9 cellular contexts compared by ENCODE assay signal in genomic region chr17:78127240-78127887, GRCh38. TPM values are rescaled to one million over a fixed set of nuclear protein-coding genes. Genes with fewer than 3 reads are reported as not detected.
DNase-seq lines count a peak whose midpoint lies in the region; ATAC-seq and TF ChIP-seq lines count a peak whose summit lies in the region.
"Had no signal": no experiment of that assay in that cellular context is flagged by ENCODE, and none has a peak within 500 bp of the region (broad histone marks: within the 10 kb centered on the region; RNA-seq: fewer than 3 reads in every experiment).

No MANE protein-coding gene starts in this region.

- H2AK5ac ChIP-seq in mesenchymal stem cell (ENCODE audit: low read length, severe bottlenecking), result peak overlapping the region; percentile 17

- TF ChIP-seq EP300 in SK-N-SH (IDR thresholded peaks at IDR 0.05; ENCODE audit: borderline replicate concordance in 1 of 2, low read depth in 1 of 2, low read length in 1 of 2), result no peak

- peaks cover 14% of the 10 kb centered on the region for H3K36me3 Mint-ChIP-seq in WTC11

- H2BK12ac ChIP-seq in mesenchymal stem cell (ENCODE audit: low read length in 2 of 2), result peak overlapping the region; percentile 75 to 91

- H3K4me2 ChIP-seq in SK-N-SH (peak overlapping the region; percentile 100; the same call in 1 of the 2 replicates), mesenchymal stem cell (ENCODE audit: low read length, poor library complexity, severe bottlenecking) (peak overlapping the region; percentile 72)

- no peak overlapping the region for H3K27ac ChIP-seq in SK-N-SH (ENCODE audit: low read depth in 2 of 2, low read length in 1 of 2)
- no peak overlapping the region for H3K27ac ChIP-seq in mesenchymal stem cell (ENCODE audit: low read length, poor library complexity, severe bottlenecking)
- H3K27ac ChIP-seq in stomach smooth muscle (ENCODE audit: low read length), result peak overlapping the region; percentile 49

- H3K79me1 ChIP-seq in mesenchymal stem cell (replicated peaks; ENCODE audit: low read length, poor library complexity, severe bottlenecking), result peaks cover 18% of the 10 kb centered on the region

- peaks cover 4% of the 10 kb centered on the region; the same call in 1 of the 2 replicates for H3K27me3 Mint-ChIP-seq in WTC11 (ENCODE audit: low read depth)

- H3K4me1 ChIP-seq in SK-N-SH (ENCODE audit: control insufficient read depth in 1 of 2, insufficient read depth in 2 of 2, low read depth in 1 of 2, low read length in 1 of 2) (peaks cover 4 to 39% of the 10 kb centered on the region in 2 experiments; a peak in 1 of 4 replicates), mesenchymal stem cell (ENCODE audit: control insufficient read depth, insufficient read depth, low read depth, low read length) (peaks cover 52% of the 10 kb centered on the region), stomach smooth muscle (ENCODE audit: control insufficient read depth, insufficient read depth, low read length) (peaks cover 26% of the 10 kb centered on the region)

- peak overlapping the region; percentile 41 for H3K27ac Mint-ChIP-seq in WTC11

- H3K27me3 ChIP-seq in SK-N-SH (ENCODE audit: insufficient read depth), result peaks cover 3% of the 10 kb centered on the region
- peaks cover 3 to 55% of the 10 kb centered on the region in 2 experiments for H3K27me3 ChIP-seq in mesenchymal stem cell (ENCODE audit: control insufficient read depth in 1 of 2, insufficient read depth in 1 of 2, low read length in 2 of 2)
- peaks cover 12 to 35% of the 10 kb centered on the region in 2 donors for H3K27me3 ChIP-seq in stomach smooth muscle (ENCODE audit: control insufficient read depth in 1 of 2, insufficient read depth in 2 of 2, low read length in 2 of 2)

- no peak overlapping the region for H2AFZ ChIP-seq in SK-N-SH (ENCODE audit: low read depth)
- no peak overlapping the region for H2AFZ ChIP-seq in mesenchymal stem cell (ENCODE audit: low read depth, low read length)

- peak overlapping the region; percentile 91 for H2BK120ac ChIP-seq in mesenchymal stem cell (ENCODE audit: low read depth, low read length)

- H4K20me1 ChIP-seq in SK-N-SH (ENCODE audit: insufficient read depth), result no peaks in the 10 kb centered on the region

- POLR2A ChIA-PET in SK-N-SH (lab: Yijun Ruan, JAX) (interaction anchor here (0.5 kb wide), 1 partner anchor 71 kb away, joined by 5 read pairs; no protein-coding TSS in a partner anchor), WTC11 (lab: Charles Lee) (interaction anchor here (0.5 to 1.8 kb wide), 6 partner anchors 13 to 906 kb away, joined by 3 to 6 read pairs (median 4); partner anchors contain the start of genes AFMID, TK1 and TNRC6C)

- no peaks in the 10 kb centered on the region for H3K9me3 Mint-ChIP-seq in WTC11

- no peak overlapping the region for H3K9ac ChIP-seq in SK-N-SH
- no peak overlapping the region for H3K9ac ChIP-seq in mesenchymal stem cell (ENCODE audit: low read length)
- H3K9ac ChIP-seq in stomach smooth muscle (ENCODE audit: low read length in 2 of 2), result peak overlapping the region; percentile 38 to 51

- peak overlapping the region; percentile 80 for H3K4me3 Mint-ChIP-seq in WTC11

- no peaks in the 10 kb centered on the region for H3K9me2 ChIP-seq in SK-N-SH

- peak overlapping the region; percentile 97 for H2BK15ac ChIP-seq in mesenchymal stem cell (ENCODE audit: low read depth, poor library complexity, severe bottlenecking)

- ATAC-seq in SK-N-SH treated with all-trans-retinoic acid at 6 μM for 48 hours (no peak; the same call in 2 of the 3 replicates), WTC11 (peak; percentile 1; the same call in 1 of the 2 replicates), omental fat pad (ENCODE audit: low FRiP score) (no peak)

- no peak overlapping the region for H2BK5ac ChIP-seq in mesenchymal stem cell (ENCODE audit: low read depth, low read length, poor library complexity, severe bottlenecking)

- H4K91ac ChIP-seq in mesenchymal stem cell (ENCODE audit: low read length), result peak overlapping the region; percentile 92

- 91% methylated on average over 25 of the region's 25 CpGs for WGBS in SK-N-SH (ENCODE audit: low lambda C conversion rate)
- 10% methylated on average over 25 of the region's 25 CpGs for WGBS in mesenchymal stem cell

- TF ChIP-seq RAD21 in SK-N-SH (IDR thresholded peaks at IDR 0.05; ENCODE audit: low read length), result no peak

- peak; percentile 58 for DNase-seq in SK-N-SH
- no peak for DNase-seq in WTC11 (ENCODE audit: low spot score)
- peak; percentile 81 for DNase-seq in ecto neural progenitor cell (ENCODE audit: low spot score)
- peak; percentile 45 for DNase-seq in mesenchymal stem cell
- DNase-seq in omental fat pad (ENCODE audit: low spot score), result no peak
- no peak for DNase-seq in NCI-H748 treated with DMSO at 0.1 percent for 48 hours (lab: John Stamatoyannopoulos, UW)

- H3K14ac ChIP-seq in mesenchymal stem cell (ENCODE audit: low read length in 2 of 2), result peak overlapping the region in 1 of 2 experiments; percentile 85

- no peaks in the 10 kb centered on the region for H3F3A ChIP-seq in SK-N-SH (replicated peaks; ENCODE audit: insufficient read depth)

- H3K18ac ChIP-seq in mesenchymal stem cell (ENCODE audit: low read depth in 1 of 2, low read length in 2 of 2), result peak overlapping the region; percentile 78 to 94

- no peaks in the 10 kb centered on the region for H3K9me3 ChIP-seq in SK-N-SH
- H3K9me3 ChIP-seq in mesenchymal stem cell (ENCODE audit: control insufficient read depth, low read length), result no peaks in the 10 kb centered on the region
- no peaks in the 10 kb centered on the region for H3K9me3 ChIP-seq in stomach smooth muscle (ENCODE audit: control insufficient read depth in 2 of 2, low read length in 2 of 2)

- peak overlapping the region; percentile 90 for H4K8ac ChIP-seq in mesenchymal stem cell (ENCODE audit: low read length)

- peak overlapping the region in 1 of 2 experiments; percentile 74; a peak in 2 of 4 replicates for H3K4me3 ChIP-seq in SK-N-SH (ENCODE audit: low read depth in 2 of 2, low read length in 1 of 2)
- peak overlapping the region in 1 of 2 experiments; percentile 71 for H3K4me3 ChIP-seq in mesenchymal stem cell (ENCODE audit: insufficient read depth in 1 of 2, low read depth in 1 of 2, low read length in 2 of 2)
- H3K4me3 ChIP-seq in stomach smooth muscle (ENCODE audit: low read length in 2 of 2), result peak overlapping the region; percentile 59 to 72

- no peaks in the 10 kb centered on the region for H3K36me3 ChIP-seq in SK-N-SH (replicated peaks in 1 of 2; ENCODE audit: control insufficient read depth in 1 of 2, insufficient read depth in 2 of 2, low read length in 1 of 2)
- peaks cover 0 to 41% of the 10 kb centered on the region in 2 experiments for H3K36me3 ChIP-seq in mesenchymal stem cell (ENCODE audit: control insufficient read depth in 1 of 2, insufficient read depth in 2 of 2, low read depth in 1 of 2, low read length in 2 of 2)
- H3K36me3 ChIP-seq in stomach smooth muscle (ENCODE audit: control insufficient read depth in 2 of 2, insufficient read depth in 2 of 2, low read length in 2 of 2), result no peaks in the 10 kb centered on the region

- CTCF ChIA-PET in SK-N-SH (lab: Yijun Ruan, JAX) (interaction anchor here (0.9 to 8.0 kb wide), 12 partner anchors 9 to 294 kb away, joined by 3 to 100 read pairs (median 5); no protein-coding TSS in a partner anchor), WTC11 (lab: Charles Lee) (interaction anchor here (0.8 to 4.6 kb wide), 10 partner anchors 11 to 124 kb away, joined by 3 to 65 read pairs (median 4); partner anchors contain the start of genes AFMID and TK1)

- H3K4me1 Mint-ChIP-seq in WTC11, result peaks cover 26% of the 10 kb centered on the region

- no peaks in the 10 kb centered on the region for H3K79me2 ChIP-seq in SK-N-SH (ENCODE audit: insufficient read depth)

- H3K4ac ChIP-seq in mesenchymal stem cell (ENCODE audit: low read depth in 1 of 2, low read length in 2 of 2), result peak overlapping the region; percentile 77 to 88

- H3K23ac ChIP-seq in mesenchymal stem cell (ENCODE audit: low read length in 2 of 2), result peak overlapping the region in 1 of 2 experiments; percentile 3

- TF ChIP-seq CTCF in SK-N-SH (IDR thresholded peaks at IDR 0.05), result no peak
- no peak for TF ChIP-seq CTCF in WTC11 (IDR thresholded peaks at IDR 0.05)
- TF ChIP-seq CTCF in omental fat pad (IDR thresholded peaks at IDR 0.05), result no peak

TF ChIP-seq in SK-N-SH, 30 proteins besides CTCF, POLR2A, EP300 and RAD21 (continues in another document):
- no peak for TF ChIP-seq EZH2phosphoT487 (IDR thresholded peaks at IDR 0.05; ENCODE audit: borderline replicate concordance, low read depth)

TF ChIP-seq in WTC11, 78 proteins besides CTCF, POLR2A, EP300 and RAD21 (continues in another document):
- TF ChIP-seq NR3C1 (CRISPR knock-in tag; conservative IDR thresholded peaks at IDR 0.05; ENCODE audit: low read depth), result no peak

RNA-seq across cellular contexts. Expression of gene TMC6, which starts 1.2 kb away (rescaled TPM):
- polyA plus RNA-seq in SK-N-SH (2012; rRNA removed), result 3.8 and 5.5 TPM in 2 replicates
- polyA plus RNA-seq in SK-N-SH (2012; cell fraction: cytosol; rRNA removed), result 1.9 and 2.8 TPM in 2 replicates
- 15.2 and 17.5 TPM in 2 replicates for polyA plus RNA-seq in SK-N-SH (2012; cell fraction: nucleus; rRNA removed)
- total RNA-seq in WTC11 (2021) (90.9 to 120 TPM (median 93.2 TPM) in 3 replicates), omental fat pad (10 to 100 TPM; 21.8 to 72.8 (median 51.3) TPM)
- polyA plus RNA-seq in mesenchymal stem cell (2013, experiment 1 of 2), result 47.9 TPM
- polyA plus RNA-seq in mesenchymal stem cell (2013, experiment 2 of 2), result 44.7 TPM

RNA-seq across cellular contexts. Expression of gene TMC8, which starts 3.2 kb away (rescaled TPM):
- polyA plus RNA-seq in SK-N-SH (2012; rRNA removed), result 0.15 and 0.18 TPM in 2 replicates
- polyA plus RNA-seq in SK-N-SH (2012; cell fraction: cytosol; rRNA removed), result 0.01 TPM in 1 of 2 replicates, not detected in the other
- polyA plus RNA-seq in SK-N-SH (2012; cell fraction: nucleus; rRNA removed), result 0.04 and 0.11 TPM in 2 replicates
- 2.9 to 3.7 TPM (median 3.1 TPM) in 3 replicates for total RNA-seq in WTC11 (2021)
- polyA plus RNA-seq in mesenchymal stem cell (2013, experiment 1 of 2), result 0.86 TPM
- 0.36 TPM for polyA plus RNA-seq in mesenchymal stem cell (2013, experiment 2 of 2)
- 10 to 100 TPM in 1 of 4 donors, 1 to 10 TPM in 3; 3.2 to 12.5 (median 6.5) TPM for total RNA-seq in omental fat pad
- polyA plus RNA-seq: AG04450 had no signal

RNA-seq across cellular contexts. Expression of gene C17orf99, which starts 18.8 kb away (rescaled TPM):
- polyA plus RNA-seq in SK-N-SH (2012; rRNA removed), result not detected in 2 replicates
- polyA plus RNA-seq in SK-N-SH (2012; cell fraction: cytosol; rRNA removed), result not detected in 2 replicates
- not detected in 2 replicates for polyA plus RNA-seq in SK-N-SH (2012; cell fraction: nucleus; rRNA removed)
- total RNA-seq in WTC11 (2021), result not detected in 3 replicates
- polyA plus RNA-seq in mesenchymal stem cell (2013, experiment 1 of 2), result not detected
- not detected for polyA plus RNA-seq in mesenchymal stem cell (2013, experiment 2 of 2)
- total RNA-seq in omental fat pad, result not detected
- polyA plus RNA-seq: AG04450 had no signal

RNA-seq across cellular contexts. Expression of gene SYNGR2, which starts 41.0 kb away (rescaled TPM):
- 160 and 181 TPM in 2 replicates for polyA plus RNA-seq in SK-N-SH (2012; rRNA removed)
- 76.9 and 109 TPM in 2 replicates for polyA plus RNA-seq in SK-N-SH (2012; cell fraction: cytosol; rRNA removed)
- polyA plus RNA-seq in SK-N-SH (2012; cell fraction: nucleus; rRNA removed), result 103 and 110 TPM in 2 replicates
- total RNA-seq in WTC11 (2021) (47.7 to 50.3 TPM (median 50.2 TPM) in 3 replicates), omental fat pad (10 to 100 TPM; 24.3 to 80.6 (median 52.4) TPM)
- polyA plus RNA-seq in mesenchymal stem cell (2013, experiment 1 of 2), result 42.5 TPM
- 43.7 TPM for polyA plus RNA-seq in mesenchymal stem cell (2013, experiment 2 of 2)

RNA-seq across cellular contexts. Expression of gene TK1, which starts 59.5 kb away (rescaled TPM):
- polyA plus RNA-seq in SK-N-SH (2012; rRNA removed), result 70.7 and 112 TPM in 2 replicates
- polyA plus RNA-seq in SK-N-SH (2012; cell fraction: cytosol; rRNA removed), result 42.3 and 61.2 TPM in 2 replicates
- 46.5 and 61.3 TPM in 2 replicates for polyA plus RNA-seq in SK-N-SH (2012; cell fraction: nucleus; rRNA removed)
- 72.5 to 84.1 TPM (median 82.6 TPM) in 3 replicates for total RNA-seq in WTC11 (2021)
- 20.4 TPM for polyA plus RNA-seq in mesenchymal stem cell (2013, experiment 1 of 2)
- polyA plus RNA-seq in mesenchymal stem cell (2013, experiment 2 of 2), result 21.2 TPM
- 10 to 100 TPM in 1 of 4 donors, 1 to 10 TPM in 3; 1.4 to 10.6 (median 3.1) TPM for total RNA-seq in omental fat pad

Comparison
In these comparisons a context has a peak if more than half of its experiments do, and no peak if none do; other contexts are left out.
1. DNase-seq: peak in SK-N-SH (single experiment), ecto neural progenitor cell (single experiment) and mesenchymal stem cell (single experiment); none in WTC11 (single experiment), omental fat pad (single experiment) and NCI-H748 treated with DMSO at 0.1 percent for 48 hours (single experiment).
2. H3K9ac ChIP-seq: peak in stomach smooth muscle (2 of 2); none in SK-N-SH (single experiment) and mesenchymal stem cell (single experiment).